19 cellular contexts compared by ENCODE assay signal in the genomic region with DNA sequence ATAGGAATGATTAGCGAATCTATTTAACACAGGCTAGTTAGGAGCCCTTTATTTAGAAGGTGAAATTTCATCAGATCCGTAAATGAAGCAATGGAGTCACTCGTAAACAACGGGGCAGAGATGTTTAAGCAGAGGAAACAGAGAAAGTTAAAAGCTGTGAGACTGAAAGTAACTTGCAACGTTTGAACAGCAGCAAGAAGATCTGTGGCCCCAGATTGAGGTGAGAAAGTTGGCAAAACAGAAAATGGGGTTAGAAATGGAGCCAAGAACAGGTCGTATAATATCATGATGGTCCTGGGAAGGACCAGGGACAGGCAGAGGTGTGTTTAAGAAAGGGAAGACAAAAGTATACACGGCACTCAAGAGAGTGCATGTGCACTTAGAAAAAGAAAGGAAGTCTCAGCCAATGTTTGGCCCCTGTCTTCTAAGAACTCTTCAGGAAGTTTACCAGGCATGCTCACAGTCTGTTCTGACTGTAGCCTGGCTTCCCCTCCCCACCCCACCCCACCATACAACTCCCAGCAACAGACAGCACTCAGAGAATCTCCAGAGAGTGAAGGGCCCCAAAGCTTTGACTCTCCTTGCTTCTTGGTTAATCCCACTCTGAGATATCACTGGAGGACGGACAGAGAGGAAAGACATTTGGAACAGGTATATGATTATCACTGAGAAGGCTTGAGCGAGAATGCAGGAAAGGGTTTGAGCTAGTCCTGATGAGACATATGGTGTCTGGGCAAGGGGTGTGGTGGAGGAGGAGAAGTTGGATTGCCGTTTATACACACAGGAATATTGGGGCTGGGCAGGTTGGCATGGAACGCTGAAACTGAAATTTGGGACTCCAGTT. TPM values are rescaled to one million over a fixed set of nuclear protein-coding genes. Genes with fewer than 3 reads are reported as not detected.
DNase-seq lines count a peak whose midpoint lies in the region; ATAC-seq lines count a peak whose summit lies in the region.
"Not testable (repeated sequence)": the region's sequence is repeated elsewhere in the genome, so short reads cannot be mapped to it uniquely, and the experiment has no call there.
"Had no signal": no experiment of that assay in that cellular context is flagged by ENCODE, and none has a peak within 500 bp of the region (broad histone marks: within the 10 kb centered on the region; RNA-seq: fewer than 3 reads in every experiment).

No MANE protein-coding gene starts in this region.

- ATAC-seq in GM21619 (IDR thresholded peaks at IDR 0.05; ENCODE audit: unreplicated experiment) (peak; percentile 67), HG03039 (IDR thresholded peaks at IDR 0.05; ENCODE audit: unreplicated experiment) (peak; percentile 58), HG03469 (IDR thresholded peaks at IDR 0.05; ENCODE audit: unreplicated experiment) (peak; percentile 44)
- ATAC-seq in activated CD4-positive, CD25-positive, alpha-beta regulatory T cell treated with anti-CD3 and anti-CD28 coated beads, Interleukin-2, amount 50 U/mL, for 24 hours, result peak; percentile 69 to 77
- ATAC-seq in naive thymus-derived CD8-positive, alpha-beta T cell, result peak; percentile 89 to 94

- H3K27me3 Mint-ChIP-seq in naive thymus-derived CD8-positive, alpha-beta T cell, result not testable (repeated sequence)

- H3K4me3 Mint-ChIP-seq in naive thymus-derived CD8-positive, alpha-beta T cell, result peak overlapping the region; percentile 77 to 95 (median 90)

- peaks cover 10 to 23% (median 11%) of the 10 kb centered on the region in 4 donors for H3K4me1 Mint-ChIP-seq in naive thymus-derived CD8-positive, alpha-beta T cell

- not testable (repeated sequence) for H3K36me3 Mint-ChIP-seq in naive thymus-derived CD8-positive, alpha-beta T cell

- POLR2A ChIA-PET in naive thymus-derived CD8-positive, alpha-beta T cell (lab: Charles Lee), result not testable (repeated sequence)

- peak overlapping the region; percentile 28; the same call in 1 of the 2 replicates for H3K4me3 ChIP-seq in GM08714 (ENCODE audit: low read length)

- peak overlapping the region; percentile 84 to 99 (median 95) for H3K27ac Mint-ChIP-seq in naive thymus-derived CD8-positive, alpha-beta T cell

- DNase-seq in GM19238 (ENCODE audit: insufficient read length, low spot score), result peak; percentile 0
- DNase-seq in activated naive CD4-positive, alpha-beta T cell treated with anti-CD3 and anti-CD28 coated beads, Interleukin-2, amount 50 U/mL, for 16 hours, result peak; percentile 14
- peak in 5 of 10 donors; percentile 12 to 67 (median 31) for DNase-seq in naive thymus-derived CD8-positive, alpha-beta T cell

- not testable (repeated sequence) for H3K9me3 Mint-ChIP-seq in naive thymus-derived CD8-positive, alpha-beta T cell

RNA-seq across cellular contexts. Expression of a gene that starts 3.2 kb away (rescaled TPM):
- total RNA-seq in naive thymus-derived CD8-positive, alpha-beta T cell, result not detected
- not detected for polyA plus RNA-seq in naive thymus-derived CD8-positive, alpha-beta T cell
- total RNA-seq: astrocyte; Calu3; epithelial cell of proximal tubule; H9; liver; myocyte; progenitor cell of endocrine pancreas; smooth muscle cell; stomach; T-helper 1 cell treated with Interleukin-12 subunit alpha and Interleukin-12 subunit beta and Interleukin-4 antibody, amounts not matched to agents 30 ng/mL and 1 ng/mL, for 36 hours; urinary bladder had no signal
- polyA plus RNA-seq: liver, smooth muscle cell, stomach, urinary bladder had no signal

RNA-seq across cellular contexts. Expression of a gene that starts 8.8 kb away (rescaled TPM):
- total RNA-seq in naive thymus-derived CD8-positive, alpha-beta T cell, result not detected
- polyA plus RNA-seq in naive thymus-derived CD8-positive, alpha-beta T cell, result under 1 TPM in 1 of 3 donors, not detected in 2; 0.17 TPM
- total RNA-seq: astrocyte; Calu3; epithelial cell of proximal tubule; H9; liver; myocyte; progenitor cell of endocrine pancreas; smooth muscle cell; stomach; T-helper 1 cell treated with Interleukin-12 subunit alpha and Interleukin-12 subunit beta and Interleukin-4 antibody, amounts not matched to agents 30 ng/mL and 1 ng/mL, for 36 hours; urinary bladder had no signal
- polyA plus RNA-seq: liver, smooth muscle cell, stomach, urinary bladder had no signal

RNA-seq across cellular contexts. Expression of a gene that starts 31.7 kb away (rescaled TPM):
- total RNA-seq in naive thymus-derived CD8-positive, alpha-beta T cell, result not detected
- polyA plus RNA-seq in naive thymus-derived CD8-positive, alpha-beta T cell, result not detected
- total RNA-seq: astrocyte; Calu3; epithelial cell of proximal tubule; H9; liver; myocyte; progenitor cell of endocrine pancreas; smooth muscle cell; stomach; T-helper 1 cell treated with Interleukin-12 subunit alpha and Interleukin-12 subunit beta and Interleukin-4 antibody, amounts not matched to agents 30 ng/mL and 1 ng/mL, for 36 hours; urinary bladder had no signal
- polyA plus RNA-seq: liver, smooth muscle cell, stomach, urinary bladder had no signal

RNA-seq across cellular contexts. Expression of a gene that starts 57.9 kb away (rescaled TPM):
- total RNA-seq in naive thymus-derived CD8-positive, alpha-beta T cell, result not detected
- not detected for polyA plus RNA-seq in naive thymus-derived CD8-positive, alpha-beta T cell
- total RNA-seq: astrocyte; Calu3; epithelial cell of proximal tubule; H9; liver; myocyte; progenitor cell of endocrine pancreas; smooth muscle cell; stomach; T-helper 1 cell treated with Interleukin-12 subunit alpha and Interleukin-12 subunit beta and Interleukin-4 antibody, amounts not matched to agents 30 ng/mL and 1 ng/mL, for 36 hours; urinary bladder had no signal
- polyA plus RNA-seq: liver, smooth muscle cell, stomach, urinary bladder had no signal
